ENCODE assay signal across 17 cellular contexts in the genomic region with DNA sequence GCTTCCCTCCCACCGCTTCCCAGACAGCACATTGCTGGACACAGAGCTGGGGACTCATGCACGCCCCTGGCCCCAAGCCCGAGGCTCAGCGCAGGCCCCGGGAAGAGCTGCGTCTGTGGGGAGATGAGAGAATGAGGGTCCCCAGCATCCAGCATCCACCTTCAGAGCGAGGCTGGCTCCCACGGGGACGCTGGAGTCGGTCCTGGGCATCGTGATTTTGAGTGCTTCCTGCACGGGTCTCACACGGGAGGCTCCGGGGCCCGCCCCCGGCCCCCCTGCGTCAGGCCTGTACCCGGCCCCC. TPM values are rescaled to one million over a fixed set of nuclear protein-coding genes. Genes with fewer than 3 reads are reported as not detected.
DNase-seq lines count a peak whose midpoint lies in the region; ATAC-seq, FAIRE-seq and TF ChIP-seq lines count a peak whose summit lies in the region.
"Had no signal": no experiment of that assay in that cellular context is flagged by ENCODE, and none has a peak within 500 bp of the region (broad histone marks: within the 10 kb centered on the region; RNA-seq: fewer than 3 reads in every experiment).

No MANE protein-coding gene starts in this region.

- H3K27me3 ChIP-seq in trophoblast cell (ENCODE audit: insufficient read depth, low read length) (no peaks in the 10 kb centered on the region), GM23248 (replicated peaks; ENCODE audit: insufficient read depth) (no peaks in the 10 kb centered on the region), lower lobe of right lung (ENCODE audit: low read depth) (no peaks in the 10 kb centered on the region)
- H3K27me3 ChIP-seq: BE2C had no signal

- POLR2A ChIA-PET in RWPE1 (lab: Yijun Ruan, JAX; ENCODE audit: low non-redundant PET) = no interaction called here

- no peaks in the 10 kb centered on the region for H4K20me1 ChIP-seq in GM23248 (ENCODE audit: insufficient read depth)

- no peak overlapping the region for H4K12ac ChIP-seq in trophoblast cell (ENCODE audit: low read depth, low read length)

- CTCF ChIA-PET in RWPE1 (lab: Yijun Ruan, JAX) = interaction anchor here (0.5 kb wide), 1 partner anchor 18 kb away, joined by 3 read pairs; no protein-coding TSS in a partner anchor

- in situ Hi-C loops in GM23248 (cut with MboI) = no loop called here

- H3K4me1 ChIP-seq in kidney (ENCODE audit: control insufficient read depth in 1 of 2, insufficient read depth in 1 of 2, low read depth in 1 of 2, low read length in 2 of 2) = peaks cover 0 to 13% of the 10 kb centered on the region in 2 donors
- H3K4me1 ChIP-seq in trophoblast cell (ENCODE audit: control insufficient read depth in 1 of 2, insufficient read depth in 2 of 2, low read length in 2 of 2) = peaks cover 11 to 13% of the 10 kb centered on the region in 2 experiments
- H3K4me1 ChIP-seq in GM23248 (ENCODE audit: insufficient read depth) = peaks cover 10% of the 10 kb centered on the region
- peaks cover 29% of the 10 kb centered on the region for H3K4me1 ChIP-seq in lower lobe of right lung

- no CpG with 5 or more reads among the region's 18 CpGs for WGBS in trophoblast cell (ENCODE audit: extremely low coverage, insufficient coverage, insufficient read length)
- 90 to 92% methylated on average over 17 to 18 of the region's 18 CpGs for WGBS in GM23248 (ENCODE audit: low coverage in 1 of 2, low lambda C conversion rate in 2 of 2, missing lambda C conversion rate in 2 of 2), 2 experiments

- FAIRE-seq in kidney (lab: Jason Lieb, UNC) = no peak
- FAIRE-seq: GM12878 had no signal

- no peak overlapping the region for H4K91ac ChIP-seq in trophoblast cell (ENCODE audit: low read depth, low read length)

- peak overlapping the region in 1 of 7 donors; percentile 25 for H3K27ac Mint-ChIP-seq in CD14-positive monocyte
- H3K27ac Mint-ChIP-seq: CD8-positive, alpha-beta T cell had no signal

- H3K4me1 Mint-ChIP-seq in CD14-positive monocyte = peaks cover 51% of the 10 kb centered on the region

- H2AFZ ChIP-seq in trophoblast cell (ENCODE audit: insufficient read depth, low read length, poor library complexity) = no peak overlapping the region
- H2AFZ ChIP-seq in GM23248 = no peak overlapping the region

- H3K9me3 Mint-ChIP-seq in CD14-positive monocyte = peaks cover 0 to 3% (median 0%) of the 10 kb centered on the region in 7 donors
- H3K9me3 Mint-ChIP-seq: CD8-positive, alpha-beta T cell had no signal

- H3K4me3 ChIP-seq in kidney (ENCODE audit: low read length in 2 of 2) (no peak overlapping the region), trophoblast cell (ENCODE audit: low read depth, low read length) (peak overlapping the region; percentile 51), GM23248 (no peak overlapping the region), lower lobe of right lung (no peak overlapping the region)
- H3K4me3 ChIP-seq: GM12878 had no signal

- H3K9me2 ChIP-seq in GM23248 (ENCODE audit: insufficient read depth) = no peaks in the 10 kb centered on the region

- H3K27ac ChIP-seq in RWPE1 (peak overlapping the region; percentile 87; the same call in 1 of the 2 replicates), kidney (ENCODE audit: low read depth in 2 of 2, low read length in 2 of 2) (no peak overlapping the region), trophoblast cell (ENCODE audit: low read depth, low read length) (no peak overlapping the region), GM23248 (no peak overlapping the region), lower lobe of right lung (no peak overlapping the region)

- H2BK5ac ChIP-seq in trophoblast cell (ENCODE audit: low read depth, low read length, poor library complexity) = no peak overlapping the region

- H2BK120ac ChIP-seq in trophoblast cell (ENCODE audit: insufficient read depth, low read length, poor library complexity) = no peak overlapping the region

- H3K4me3 Mint-ChIP-seq in CD14-positive monocyte = no peak overlapping the region
- H3K4me3 Mint-ChIP-seq: CD8-positive, alpha-beta T cell had no signal

- peaks cover 14 to 33% of the 10 kb centered on the region in 2 donors for H3K36me3 Mint-ChIP-seq in CD14-positive monocyte

- H3K4ac ChIP-seq in trophoblast cell (ENCODE audit: low read depth, low read length) = no peak overlapping the region

- H3K9me3 ChIP-seq in kidney (ENCODE audit: control insufficient read depth in 1 of 2, low read length in 2 of 2) (no peaks in the 10 kb centered on the region), trophoblast cell (ENCODE audit: insufficient read depth, low read depth, low read length) (no peaks in the 10 kb centered on the region), GM23248 (ENCODE audit: low read depth) (no peaks in the 10 kb centered on the region), lower lobe of right lung (no peaks in the 10 kb centered on the region)
- H3K9me3 ChIP-seq: BE2C had no signal

- peak; percentile 22 for DNase-seq in CD14-positive monocyte (ENCODE audit: low spot score)
- DNase-seq in RWPE1 (ENCODE audit: low spot score) = no peak
- peak; percentile 36 for DNase-seq in kidney
- no peak for DNase-seq in trophoblast cell
- DNase-seq in GM23248 = no peak
- DNase-seq in lower lobe of right lung = no peak
- DNase-seq: Calu3; CD8-positive, alpha-beta T cell; DMS79 treated with DMSO at 0.1 percent for 48 hours; GF-D8; HCEC 1CT; KG1 had no signal

- no peak overlapping the region for H4K8ac ChIP-seq in trophoblast cell (ENCODE audit: low read depth, low read length)

- peaks cover 5% of the 10 kb centered on the region for H3K79me1 ChIP-seq in trophoblast cell (ENCODE audit: low read length)

- no peak overlapping the region for H3K14ac ChIP-seq in trophoblast cell (ENCODE audit: low read length)

- H2AK5ac ChIP-seq in trophoblast cell (ENCODE audit: low read length) = no peak overlapping the region

- no peak overlapping the region for H2BK12ac ChIP-seq in trophoblast cell (ENCODE audit: low read length)

- peaks cover 16% of the 10 kb centered on the region for H3K79me2 ChIP-seq in trophoblast cell (ENCODE audit: control insufficient read depth, insufficient read depth, low read length, poor library complexity)
- peaks cover 71% of the 10 kb centered on the region for H3K79me2 ChIP-seq in GM23248 (ENCODE audit: insufficient read depth)

- ATAC-seq in HG02884 (IDR thresholded peaks at IDR 0.05; ENCODE audit: unreplicated experiment) (no peak), lower lobe of right lung (no peak)
- ATAC-seq: CD8-positive, alpha-beta T cell; GM12878 had no signal

- H3K18ac ChIP-seq in trophoblast cell (ENCODE audit: low read length) = no peak overlapping the region

- H3K36me3 ChIP-seq in kidney (ENCODE audit: control insufficient read depth in 1 of 2, insufficient read depth in 2 of 2, low read length in 2 of 2) = no peaks in the 10 kb centered on the region
- H3K36me3 ChIP-seq in trophoblast cell (ENCODE audit: control insufficient read depth in 1 of 2, insufficient read depth in 2 of 2, low read length in 2 of 2) = peaks cover 25 to 31% of the 10 kb centered on the region in 2 experiments
- H3K36me3 ChIP-seq in GM23248 (ENCODE audit: low read depth) = no peaks in the 10 kb centered on the region
- H3K36me3 ChIP-seq in lower lobe of right lung = peaks cover 18% of the 10 kb centered on the region

- H3K23ac ChIP-seq in trophoblast cell (ENCODE audit: low read length) = no peak overlapping the region

- no peak overlapping the region for H3K9ac ChIP-seq in kidney (ENCODE audit: low read length in 2 of 2)
- H3K9ac ChIP-seq in trophoblast cell (ENCODE audit: low read length) = no peak overlapping the region
- no peak overlapping the region for H3K9ac ChIP-seq in GM23248

- TF ChIP-seq CTCF in CD14-positive monocyte (IDR thresholded peaks at IDR 0.05) = no peak
- TF ChIP-seq CTCF in RWPE1 (conservative IDR thresholded peaks at IDR 0.05; ENCODE audit: low read depth) = no peak
- TF ChIP-seq CTCF in kidney (IDR thresholded peaks at IDR 0.05; ENCODE audit: borderline replicate concordance, extremely low read depth, insufficient read depth) = no peak
- no peak for TF ChIP-seq CTCF in lower lobe of right lung (IDR thresholded peaks at IDR 0.05)

- H3K27me3 Mint-ChIP-seq in CD14-positive monocyte (ENCODE audit: low read depth in 3 of 3) = peaks cover 0 to 4% (median 0%) of the 10 kb centered on the region in 3 donors

- no peak overlapping the region for H3K4me2 ChIP-seq in trophoblast cell (ENCODE audit: low read length)
- no peak overlapping the region for H3K4me2 ChIP-seq in GM23248 (ENCODE audit: unreplicated experiment)

- H3F3A ChIP-seq in GM23248 (ENCODE audit: insufficient read depth) = no peaks in the 10 kb centered on the region

- intact Hi-C loops in CD14-positive monocyte (cut with micrococcal nuclease) (no loop called here), kidney (cut with DNase I) (no loop called here), lower lobe of right lung (cut with DNase I) (no loop called here)

RNA-seq across cellular contexts. Expression of a gene that starts 4.7 kb away (rescaled TPM):
- polyA plus RNA-seq in CD14-positive monocyte (10 to 100 TPM; 28.6 to 34.5 TPM), kidney (ENCODE audit: insufficient read depth, low read depth, low replicate concordance) (63.2 TPM), GM23248 (2016; fragmentation: Nextera tagmentation; extraction: Ambion mirVana) (84.8 and 91.3 TPM in 2 replicates)
- total RNA-seq in kidney (43.3 TPM), lower lobe of right lung (68.8 TPM)
- 46.0 and 49.1 TPM in 2 replicates for polyA plus RNA-seq in trophoblast cell (2013)
- 73.0 and 76.5 TPM in 2 replicates for total RNA-seq in GM23248 (2014; rRNA removed; shearing (Covaris generic))

RNA-seq across cellular contexts. Expression of a gene that starts 11.9 kb away (rescaled TPM):
- polyA plus RNA-seq in CD14-positive monocyte = 100 to 1,000 TPM; 105 to 131 TPM
- total RNA-seq in kidney = 5.1 TPM
- polyA plus RNA-seq in kidney (ENCODE audit: insufficient read depth, low read depth, low replicate concordance) = 0.67 TPM
- not detected in 2 replicates for polyA plus RNA-seq in trophoblast cell (2013)
- not detected in 2 replicates for total RNA-seq in GM23248 (2014; rRNA removed; shearing (Covaris generic))
- not detected in 2 replicates for polyA plus RNA-seq in GM23248 (2016; fragmentation: Nextera tagmentation; extraction: Ambion mirVana)
- 35.7 TPM for total RNA-seq in lower lobe of right lung
- total RNA-seq: Calu3, H4 had no signal

RNA-seq across cellular contexts. Expression of a gene that starts 34.0 kb away (rescaled TPM):
- polyA plus RNA-seq in CD14-positive monocyte (not detected), kidney (ENCODE audit: insufficient read depth, low read depth, low replicate concordance) (0.15 TPM), GM23248 (2016; fragmentation: Nextera tagmentation; extraction: Ambion mirVana) (0.24 TPM in 1 of 2 replicates, not detected in the other)
- total RNA-seq in kidney (0.38 TPM), lower lobe of right lung (not detected)
- 0.16 and 0.22 TPM in 2 replicates for polyA plus RNA-seq in trophoblast cell (2013)
- 1.1 TPM in 1 of 2 replicates, not detected in the other for total RNA-seq in GM23248 (2014; rRNA removed; shearing (Covaris generic))
- total RNA-seq: A172, GM12878 had no signal

RNA-seq across cellular contexts. Expression of a gene that starts 54.6 kb away (rescaled TPM):
- polyA plus RNA-seq in CD14-positive monocyte (10 to 100 TPM; 38.7 to 41.3 TPM), kidney (ENCODE audit: insufficient read depth, low read depth, low replicate concordance) (1.7 TPM), GM23248 (2016; fragmentation: Nextera tagmentation; extraction: Ambion mirVana) (not detected in 2 replicates)
- total RNA-seq in kidney (8.7 TPM), lower lobe of right lung (24.2 TPM)
- polyA plus RNA-seq in trophoblast cell (2013) = 0.03 TPM in 1 of 2 replicates, not detected in the other
- not detected in 2 replicates for total RNA-seq in GM23248 (2014; rRNA removed; shearing (Covaris generic))
- total RNA-seq: H4 had no signal

Comparison
In these comparisons a context has a peak if more than half of its experiments do, and no peak if none do; other contexts are left out.
1. DNase-seq: peak in CD14-positive monocyte (single experiment) and kidney (single experiment); none in RWPE1 (single experiment), trophoblast cell (0 of 2), GM23248 (single experiment) and lower lobe of right lung (single experiment).